ENCODE assay signal across 8 cellular contexts in the genomic region with DNA sequence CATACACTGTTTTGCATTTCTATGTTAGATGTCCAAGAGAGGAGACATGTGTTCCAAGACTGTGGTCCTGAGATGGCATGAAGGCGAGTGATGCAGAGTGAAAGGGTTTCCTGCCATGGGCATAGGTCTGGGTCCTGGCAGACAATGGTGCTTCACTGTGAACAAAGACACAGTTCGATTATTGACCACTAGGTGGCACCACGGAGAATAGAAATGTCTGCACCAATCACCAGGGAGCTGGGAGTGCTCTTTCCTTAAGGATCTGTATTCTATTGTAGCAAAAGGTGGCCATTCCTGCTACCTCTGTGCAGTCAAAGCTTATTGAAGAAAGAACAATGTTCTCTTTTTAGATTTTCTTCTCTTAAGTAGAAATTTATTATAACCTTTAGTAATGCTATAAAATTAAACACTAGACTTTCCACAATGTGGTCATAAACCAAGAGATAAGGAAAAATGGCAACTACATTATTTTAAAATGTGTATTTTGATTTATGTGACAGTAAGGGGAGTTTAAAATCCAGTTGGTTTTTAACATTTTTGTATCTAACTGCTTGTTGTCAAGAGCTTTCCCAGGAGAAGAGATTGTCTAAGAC.
DNase-seq lines count a peak whose midpoint lies in the region; TF ChIP-seq lines count a peak whose summit lies in the region.

No MANE protein-coding gene starts in this region.

- DNase-seq in MCF 10A (ENCODE audit: unreplicated experiment): peak; percentile 8
- DNase-seq in mammary epithelial cell: no peak
- DNase-seq in HT1080 (ENCODE audit: low read depth): peak; percentile 62
- DNase-seq in RPMI8226: peak; percentile 42
- DNase-seq in fibroblast of lung (ENCODE audit: low read depth in 2 of 2): peak; percentile 30 to 56
- peak; percentile 24 for DNase-seq in prostate gland (ENCODE audit: low spot score)
- DNase-seq in suprapubic skin (ENCODE audit: low spot score in 2 of 2): no peak
- DNase-seq in T1000 (lab: John Stamatoyannopoulos, UW): no peak

- 6% methylated on average over 3 of the region's 3 CpGs for WGBS in mammary epithelial cell (ENCODE audit: low coverage, missing lambda C conversion rate)
- 24% methylated on average over 3 of the region's 3 CpGs for WGBS in prostate gland
- 25% methylated on average over 3 of the region's 3 CpGs for WGBS in suprapubic skin

- TF ChIP-seq CTCF in MCF 10A (IDR thresholded peaks at IDR 0.05; ENCODE audit: unreplicated experiment): peak; percentile 18
- TF ChIP-seq CTCF in mammary epithelial cell (conservative IDR thresholded peaks at IDR 0.05 in 1 of 2, IDR thresholded peaks at IDR 0.05 in 1 of 2; ENCODE audit: extremely low read depth in 1 of 2, insufficient read depth in 1 of 2, low read depth in 1 of 2, low read length in 2 of 2): peak in 1 of 2 donors; percentile 29
- peak; percentile 40 to 64 for TF ChIP-seq CTCF in fibroblast of lung (conservative IDR thresholded peaks at IDR 0.05 in 1 of 2, IDR thresholded peaks at IDR 0.05 in 1 of 2; ENCODE audit: low read depth in 1 of 2, low read length in 2 of 2)
- TF ChIP-seq CTCF in prostate gland (IDR thresholded peaks at IDR 0.05): peak; percentile 28 to 75 (median 49)
- TF ChIP-seq CTCF in suprapubic skin (IDR thresholded peaks at IDR 0.05): peak in 1 of 2 donors; percentile 45

- H3K9ac ChIP-seq in mammary epithelial cell (ENCODE audit: insufficient read depth, low read length) (no peak overlapping the region), fibroblast of lung (ENCODE audit: insufficient read depth, low read length) (no peak overlapping the region)

- H3K9me3 Mint-ChIP-seq in MCF 10A (ENCODE audit: unreplicated experiment): peaks cover 33% of the 10 kb centered on the region

- intact Hi-C loops in MCF 10A (cut with micrococcal nuclease): no loop called here
- intact Hi-C loops in mammary epithelial cell (cut with micrococcal nuclease): no loop called here
- intact Hi-C loops in prostate gland (cut with DNase I): no loop called here

- no peak overlapping the region for H3K4me3 ChIP-seq in mammary epithelial cell (replicated peaks in 1 of 3; ENCODE audit: insufficient read depth in 1 of 3, low read depth in 2 of 3, low read length in 3 of 3)
- no peak overlapping the region for H3K4me3 ChIP-seq in fibroblast of lung (replicated peaks in 1 of 4; ENCODE audit: control extremely low read depth in 1 of 4, insufficient read depth in 1 of 4, low read depth in 3 of 4, low read length in 4 of 4)
- no peak overlapping the region for H3K4me3 ChIP-seq in prostate gland
- H3K4me3 ChIP-seq in suprapubic skin: no peak overlapping the region

- POLR2A ChIA-PET in MCF 10A (lab: Yijun Ruan, JAX): no interaction called here

- H4K20me1 ChIP-seq in mammary epithelial cell (ENCODE audit: insufficient read depth, low read length) (no peaks in the 10 kb centered on the region), fibroblast of lung (ENCODE audit: control insufficient read depth, extremely low read depth, insufficient read depth, low read length) (no peaks in the 10 kb centered on the region)

- no peak for TF ChIP-seq POLR2A in prostate gland (IDR thresholded peaks at IDR 0.05)
- no peak for TF ChIP-seq POLR2A in suprapubic skin (IDR thresholded peaks at IDR 0.05)

- CTCF ChIA-PET in MCF 10A (lab: Yijun Ruan, JAX) (no interaction called here), mammary epithelial cell (lab: Charles Lee; ENCODE audit: low non-redundant PET) (no interaction called here)

- H3K36me3 ChIP-seq in mammary epithelial cell (ENCODE audit: insufficient read depth, low read length) (no peaks in the 10 kb centered on the region), fibroblast of lung (ENCODE audit: control insufficient read depth, insufficient read depth, low read length) (no peaks in the 10 kb centered on the region), prostate gland (no peaks in the 10 kb centered on the region), suprapubic skin (no peaks in the 10 kb centered on the region)

- no peak overlapping the region for H3K4me2 ChIP-seq in mammary epithelial cell (ENCODE audit: insufficient read depth, low read depth, low read length)
- H3K4me2 ChIP-seq in fibroblast of lung (ENCODE audit: extremely low read depth, insufficient read depth, low read length): no peak overlapping the region

- H3K27me3 ChIP-seq in mammary epithelial cell (ENCODE audit: insufficient read depth, low read length) (no peaks in the 10 kb centered on the region), fibroblast of lung (ENCODE audit: control insufficient read depth, insufficient read depth, low read length) (no peaks in the 10 kb centered on the region), prostate gland (replicated peaks; ENCODE audit: insufficient read depth) (no peaks in the 10 kb centered on the region), suprapubic skin (no peaks in the 10 kb centered on the region)

- H3K79me2 ChIP-seq in mammary epithelial cell (ENCODE audit: insufficient read depth, low read length) (no peaks in the 10 kb centered on the region), fibroblast of lung (ENCODE audit: control insufficient read depth, insufficient read depth, low read length) (no peaks in the 10 kb centered on the region)

- no peaks in the 10 kb centered on the region for H3K36me3 Mint-ChIP-seq in MCF 10A (ENCODE audit: insufficient read depth, unreplicated experiment)

- H3K27ac ChIP-seq in mammary epithelial cell (ENCODE audit: insufficient read depth, low read depth, low read length) (no peak overlapping the region), fibroblast of lung (ENCODE audit: insufficient read depth, low read length) (no peak overlapping the region), prostate gland (no peak overlapping the region), suprapubic skin (no peak overlapping the region)

- H3K9me3 ChIP-seq in mammary epithelial cell (replicated peaks; ENCODE audit: insufficient read depth, low read length) (peaks cover 44% of the 10 kb centered on the region), fibroblast of lung (ENCODE audit: control insufficient read depth, insufficient read depth, low read depth, low read length) (no peaks in the 10 kb centered on the region), prostate gland (no peaks in the 10 kb centered on the region), suprapubic skin (no peaks in the 10 kb centered on the region)

- BruUV-seq in MCF 10A (replicated peaks; lab: Mats Ljungman, UMichigan) (no TSS peak), mammary epithelial cell (replicated peaks; lab: Mats Ljungman, UMichigan) (no TSS peak)

- TF ChIP-seq EP300 in suprapubic skin (IDR thresholded peaks at IDR 0.05): no peak

- H2AFZ ChIP-seq in mammary epithelial cell (ENCODE audit: low read depth, low read length): no peak overlapping the region
- H2AFZ ChIP-seq in fibroblast of lung (ENCODE audit: low read length): no peak overlapping the region

- H3K4me1 ChIP-seq in mammary epithelial cell (ENCODE audit: insufficient read depth, low read length): no peaks in the 10 kb centered on the region
- no peaks in the 10 kb centered on the region for H3K4me1 ChIP-seq in fibroblast of lung (ENCODE audit: control insufficient read depth, extremely low read depth, insufficient read depth, low read length)
- no peaks in the 10 kb centered on the region for H3K4me1 ChIP-seq in prostate gland (replicated peaks)
- H3K4me1 ChIP-seq in suprapubic skin: no peaks in the 10 kb centered on the region

- no peak overlapping the region for H3K27ac Mint-ChIP-seq in MCF 10A (ENCODE audit: low read depth, unreplicated experiment)

- no peak overlapping the region for H3K4me3 Mint-ChIP-seq in MCF 10A (ENCODE audit: unreplicated experiment)

- in situ Hi-C loops in mammary epithelial cell (cut with MboI; ENCODE audit: low sequenced_read_pairs in 2 of 2): no loop called here

- H3K4me1 Mint-ChIP-seq in MCF 10A (ENCODE audit: insufficient read depth, unreplicated experiment): no peaks in the 10 kb centered on the region

- dilution Hi-C loops in mammary epithelial cell (cut with HindIII; ENCODE audit: low sequenced_read_pairs): loop anchor here (10.0 kb wide), 1 partner anchor 105 kb away; no protein-coding TSS in a partner anchor

- H3K27me3 Mint-ChIP-seq in MCF 10A (ENCODE audit: insufficient read depth, unreplicated experiment): no peaks in the 10 kb centered on the region

Comparison
In these comparisons a context has a peak if more than half of its experiments do, and no peak if none do; other contexts are left out.
1. DNase-seq: peak in MCF 10A (single experiment), HT1080 (single experiment), RPMI8226 (single experiment), fibroblast of lung (2 of 2) and prostate gland (single experiment); none in mammary epithelial cell (single experiment), suprapubic skin (0 of 2) and T1000 (single experiment).